In genomic region chr2:69385443-69386151, GRCh38 we compare ENCODE assay signal across 8 cellular contexts. TPM values are rescaled to one million over a fixed set of nuclear protein-coding genes. Genes with fewer than 3 reads are reported as not detected.
A peak's percentile ranks its signal among the peaks of the same experiment; 100 is the strongest.
DNase-seq lines count a peak whose midpoint lies in the region; FAIRE-seq and TF ChIP-seq lines count a peak whose summit lies in the region.

No MANE protein-coding gene starts in this region.

- TSS peak; percentile 53 for BruUV-seq in A673 (replicated peaks; lab: Mats Ljungman, UMichigan)

- TF ChIP-seq RAD21 in liver (IDR thresholded peaks at IDR 0.05), result no peak

- CTCF ChIA-PET in A673 (lab: Charles Lee), result no interaction called here

- peak overlapping the region; percentile 95 for H3K9ac ChIP-seq in adipocyte (ENCODE audit: low read length)
- H3K9ac ChIP-seq in liver (ENCODE audit: low read depth in 1 of 2, low read length in 2 of 2), result peak overlapping the region in 1 of 2 donors; percentile 38

- H3K27me3 ChIP-seq in A673 (replicated peaks; ENCODE audit: insufficient read depth, low read depth, low read length, poor library complexity) (no peaks in the 10 kb centered on the region), HL-60 (ENCODE audit: insufficient read depth, poor library complexity, severe bottlenecking) (no peaks in the 10 kb centered on the region), adipocyte (replicated peaks; ENCODE audit: control insufficient read depth, insufficient read depth, low read length) (no peaks in the 10 kb centered on the region), liver (ENCODE audit: control insufficient read depth in 4 of 4, insufficient read depth in 4 of 4, low read length in 3 of 4) (no peaks in the 10 kb centered on the region)

- WGBS in liver, result 67% methylated on average over 8 of the region's 8 CpGs

- POLR2A ChIA-PET in A673 (lab: Charles Lee; ENCODE audit: low non-redundant PET), result interaction anchor here (0.5 kb wide), 1 partner anchor 534 kb away, joined by 3 read pairs; no protein-coding TSS in a partner anchor

- DNase-seq in A673 (ENCODE audit: low spot score), result peak; percentile 33
- no peak for DNase-seq in HL-60 (ENCODE audit: low read depth in 1 of 2, low spot score in 1 of 2)
- peak; percentile 69 for DNase-seq in adipocyte (ENCODE audit: low read depth)
- DNase-seq in SHP77 treated with DMSO at 0.1 percent for 48 hours (lab: John Stamatoyannopoulos, UW), result no peak
- no peak for DNase-seq in urothelium cell line (ENCODE audit: low spot score)
- DNase-seq in NCI-H1436 treated with DMSO at 0.1 percent for 48 hours (lab: John Stamatoyannopoulos, UW), result no peak
- no peak for DNase-seq in NCI-H1417 treated with DMSO at 0.1 percent for 48 hours (lab: John Stamatoyannopoulos, UW)

- H3K27ac ChIP-seq in A673 (ENCODE audit: low read depth, low read length, poor library complexity, severe bottlenecking) (peak overlapping the region; percentile 86), HL-60 (replicated peaks) (peak overlapping the region; percentile 74), liver (ENCODE audit: low read depth in 1 of 2, low read length in 2 of 2) (no peak overlapping the region)

- intact Hi-C loops in A673 (cut with micrococcal nuclease; ENCODE audit: unreplicated experiment), result no loop called here

- peaks cover 35% of the 10 kb centered on the region for H3K4me1 ChIP-seq in A673 (ENCODE audit: insufficient read depth, low read length, poor library complexity, severe bottlenecking)
- peaks cover 55% of the 10 kb centered on the region for H3K4me1 ChIP-seq in adipocyte (ENCODE audit: control insufficient read depth, insufficient read depth, low read length)
- peaks cover 5 to 16% (median 11%) of the 10 kb centered on the region in 4 donors for H3K4me1 ChIP-seq in liver (ENCODE audit: control insufficient read depth in 4 of 4, insufficient read depth in 4 of 4, low read length in 3 of 4)

- TF ChIP-seq CTCF in A673 (conservative IDR thresholded peaks at IDR 0.05; ENCODE audit: low read depth, low read length) (no peak), HL-60 (IDR thresholded peaks at IDR 0.05; ENCODE audit: insufficient read depth, low read length) (no peak), liver (IDR thresholded peaks at IDR 0.05; ENCODE audit: low read depth, low read length, missing input control) (no peak)

- no peak for FAIRE-seq in urothelium cell line (lab: Jason Lieb, UNC)

- no peaks in the 10 kb centered on the region for H3K9me3 ChIP-seq in A673 (ENCODE audit: low read depth, low read length, poor library complexity, severe bottlenecking)
- H3K9me3 ChIP-seq in adipocyte (ENCODE audit: control insufficient read depth, low read length), result no peaks in the 10 kb centered on the region
- H3K9me3 ChIP-seq in liver (ENCODE audit: control insufficient read depth in 4 of 4, low read length in 3 of 4), result no peaks in the 10 kb centered on the region

- H3K4me3 ChIP-seq in A673 (ENCODE audit: low read depth, low read length, poor library complexity, severe bottlenecking) (peak overlapping the region; percentile 91), HL-60 (replicated peaks; ENCODE audit: insufficient read depth, low read length) (peak overlapping the region; percentile 99), adipocyte (ENCODE audit: low read length) (peak overlapping the region; percentile 97), liver (ENCODE audit: low read depth in 1 of 3, low read length in 3 of 3) (peak overlapping the region in 2 of 3 donors; percentile 77 to 99)

- H3K36me3 ChIP-seq in A673 (ENCODE audit: insufficient read depth, low read length, poor library complexity, severe bottlenecking) (peaks cover 5% of the 10 kb centered on the region), adipocyte (ENCODE audit: control insufficient read depth, insufficient read depth, low read length, severe bottlenecking) (no peaks in the 10 kb centered on the region), liver (ENCODE audit: control insufficient read depth in 4 of 4, insufficient read depth in 3 of 4, low read depth in 1 of 4, low read length in 3 of 4) (no peaks in the 10 kb centered on the region)

TF ChIP-seq in liver, 16 proteins besides CTCF, POLR2A, EP300 and RAD21:
- TF ChIP-seq FOXA2 (IDR thresholded peaks at IDR 0.05) (no peak), EGR1 (IDR thresholded peaks at IDR 0.05; ENCODE audit: low read depth in 2 of 2) (no peak), GABPA (IDR thresholded peaks at IDR 0.05 in 1 of 2, conservative IDR thresholded peaks at IDR 0.05 in 1 of 2) (no peak)
- TF ChIP-seq, protein P1, sequence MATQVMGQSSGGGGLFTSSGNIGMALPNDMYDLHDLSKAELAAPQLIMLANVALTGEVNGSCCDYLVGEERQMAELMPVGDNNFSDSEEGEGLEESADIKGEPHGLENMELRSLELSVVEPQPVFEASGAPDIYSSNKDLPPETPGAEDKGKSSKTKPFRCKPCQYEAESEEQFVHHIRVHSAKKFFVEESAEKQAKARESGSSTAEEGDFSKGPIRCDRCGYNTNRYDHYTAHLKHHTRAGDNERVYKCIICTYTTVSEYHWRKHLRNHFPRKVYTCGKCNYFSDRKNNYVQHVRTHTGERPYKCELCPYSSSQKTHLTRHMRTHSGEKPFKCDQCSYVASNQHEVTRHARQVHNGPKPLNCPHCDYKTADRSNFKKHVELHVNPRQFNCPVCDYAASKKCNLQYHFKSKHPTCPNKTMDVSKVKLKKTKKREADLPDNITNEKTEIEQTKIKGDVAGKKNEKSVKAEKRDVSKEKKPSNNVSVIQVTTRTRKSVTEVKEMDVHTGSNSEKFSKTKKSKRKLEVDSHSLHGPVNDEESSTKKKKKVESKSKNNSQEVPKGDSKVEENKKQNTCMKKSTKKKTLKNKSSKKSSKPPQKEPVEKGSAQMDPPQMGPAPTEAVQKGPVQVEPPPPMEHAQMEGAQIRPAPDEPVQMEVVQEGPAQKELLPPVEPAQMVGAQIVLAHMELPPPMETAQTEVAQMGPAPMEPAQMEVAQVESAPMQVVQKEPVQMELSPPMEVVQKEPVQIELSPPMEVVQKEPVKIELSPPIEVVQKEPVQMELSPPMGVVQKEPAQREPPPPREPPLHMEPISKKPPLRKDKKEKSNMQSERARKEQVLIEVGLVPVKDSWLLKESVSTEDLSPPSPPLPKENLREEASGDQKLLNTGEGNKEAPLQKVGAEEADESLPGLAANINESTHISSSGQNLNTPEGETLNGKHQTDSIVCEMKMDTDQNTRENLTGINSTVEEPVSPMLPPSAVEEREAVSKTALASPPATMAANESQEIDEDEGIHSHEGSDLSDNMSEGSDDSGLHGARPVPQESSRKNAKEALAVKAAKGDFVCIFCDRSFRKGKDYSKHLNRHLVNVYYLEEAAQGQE (IDR thresholded peaks at IDR 0.05), result no peak

RNA-seq across cellular contexts. Expression of gene GFPT1, which starts 1.4 kb away (rescaled TPM):
- total RNA-seq in A673 (2021) (53.0 and 56.9 TPM in 2 replicates), liver (10 to 100 TPM; 16.9 to 42.6 TPM)
- polyA plus RNA-seq in liver, result 10 to 100 TPM; 14.7 to 19.2 TPM

RNA-seq across cellular contexts. Expression of gene NFU1, which starts 51.6 kb away (rescaled TPM):
- total RNA-seq in A673 (2021) (54.3 and 65.4 TPM in 2 replicates), liver (10 to 100 TPM in 1 of 2 donors, 1 to 10 TPM in 1; 7.4 to 17.3 TPM)
- 10 to 100 TPM; 14.8 to 37.4 TPM for polyA plus RNA-seq in liver

Comparison
In these comparisons a context has a peak if more than half of its experiments do, and no peak if none do; other contexts are left out.
1. DNase-seq: peak in A673 (single experiment) and adipocyte (single experiment); none in HL-60 (0 of 2), SHP77 treated with DMSO at 0.1 percent for 48 hours (single experiment), urothelium cell line (single experiment), NCI-H1436 treated with DMSO at 0.1 percent for 48 hours (single experiment) and NCI-H1417 treated with DMSO at 0.1 percent for 48 hours (single experiment).
2. H3K27ac ChIP-seq: peak in A673 (single experiment) and HL-60 (single experiment); none in liver (0 of 2).
3. Peak in every context shown above with its lines, with median percentiles within 50 percentile points of each other: H3K4me3 ChIP-seq.